In genomic region chr18:58263055-58263732, GRCh38 we compare ENCODE assay signal across 11 cellular contexts.
DNase-seq lines count a peak whose midpoint lies in the region; ATAC-seq and TF ChIP-seq lines count a peak whose summit lies in the region.
"Had no signal": no experiment of that assay in that cellular context is flagged by ENCODE, and none has a peak within 500 bp of the region (broad histone marks: within the 10 kb centered on the region; RNA-seq: fewer than 3 reads in every experiment).

No MANE protein-coding gene starts in this region.

- DNase-seq in HCEC 1CT (peak; percentile 60), RWPE1 (ENCODE audit: low spot score) (peak; percentile 46), Right ventricle myocardium superior (no peak), tibial nerve (ENCODE audit: low spot score in 2 of 2) (no peak), H4 (ENCODE audit: low spot score) (no peak), DMS114 treated with DMSO at 0.1 percent for 48 hours (lab: John Stamatoyannopoulos, UW; ENCODE audit: unreplicated experiment) (no peak)
- DNase-seq: activated CD4-positive, alpha-beta T cell treated with anti-CD3 and anti-CD28 coated beads, Interleukin-2, amount 10 ng/mL, durations not matched to agents 24 days and 14 days; NCI-H187 treated with DMSO at 0.1 percent for 48 hours; occipital lobe had no signal

- TF ChIP-seq CTCF in RWPE1 (conservative IDR thresholded peaks at IDR 0.05; ENCODE audit: low read depth): no peak
- no peak for TF ChIP-seq CTCF in tibial nerve (IDR thresholded peaks at IDR 0.05)

- CTCF ChIA-PET in RWPE1 (lab: Yijun Ruan, JAX): interaction anchor here (0.6 to 2.0 kb wide), 2 partner anchors 59 to 220 kb away, joined by 4 to 5 read pairs; no protein-coding TSS in a partner anchor

- ATAC-seq in Right ventricle myocardium superior (ENCODE audit: poor library complexity): peak; percentile 72
- ATAC-seq in GM21423 (IDR thresholded peaks at IDR 0.05; ENCODE audit: unreplicated experiment): no peak

- H3K27me3 ChIP-seq in rectal smooth muscle tissue (ENCODE audit: control insufficient read depth, insufficient read depth, low read length) (no peaks in the 10 kb centered on the region), tibial nerve (no peaks in the 10 kb centered on the region)

- no peak overlapping the region for H3K9ac ChIP-seq in rectal smooth muscle tissue (ENCODE audit: low read length)

- H3K36me3 ChIP-seq in rectal smooth muscle tissue (ENCODE audit: control insufficient read depth, insufficient read depth, low read length): no peaks in the 10 kb centered on the region
- H3K36me3 ChIP-seq in tibial nerve: no peaks in the 10 kb centered on the region

- no peak overlapping the region for H3K4me3 ChIP-seq in rectal smooth muscle tissue (ENCODE audit: low read length)
- H3K4me3 ChIP-seq in tibial nerve: no peak overlapping the region

- 54 to 58% methylated on average over 7 of the region's 7 CpGs for WGBS in tibial nerve, 2 donors

- no peak for TF ChIP-seq EP300 in tibial nerve (IDR thresholded peaks at IDR 0.05)

- no peaks in the 10 kb centered on the region for H3K9me3 ChIP-seq in tibial nerve

- no peak for TF ChIP-seq POLR2A in tibial nerve (IDR thresholded peaks at IDR 0.05)

- H3K27ac ChIP-seq in RWPE1: peak overlapping the region; percentile 78; the same call in 1 of the 2 replicates
- peak overlapping the region; percentile 21 for H3K27ac ChIP-seq in rectal smooth muscle tissue (ENCODE audit: low read depth, low read length)
- H3K27ac ChIP-seq in tibial nerve: no peak overlapping the region

- intact Hi-C loops in Right ventricle myocardium superior (cut with DNase I): no loop called here

- POLR2A ChIA-PET in RWPE1 (lab: Yijun Ruan, JAX; ENCODE audit: low non-redundant PET): no interaction called here

- H3K4me1 ChIP-seq in rectal smooth muscle tissue (ENCODE audit: control insufficient read depth, insufficient read depth, low read length) (no peaks in the 10 kb centered on the region), tibial nerve (peaks cover 0 to 3% (median 0%) of the 10 kb centered on the region in 4 donors)

Comparison
In these comparisons a context has a peak if more than half of its experiments do, and no peak if none do; other contexts are left out.
1. DNase-seq: peak in HCEC 1CT (single experiment) and RWPE1 (single experiment); none in Right ventricle myocardium superior (single experiment), tibial nerve (0 of 2), H4 (single experiment) and DMS114 treated with DMSO at 0.1 percent for 48 hours (single experiment).
2. H3K27ac ChIP-seq: peak in RWPE1 (single experiment) and rectal smooth muscle tissue (single experiment); none in tibial nerve (0 of 4).